In genomic region chr20:8535403-8536003, GRCh38 we compare ENCODE assay signal across 8 cellular contexts.
A peak's percentile ranks its signal among the peaks of the same experiment; 100 is the strongest.
DNase-seq lines count a peak whose midpoint lies in the region; ATAC-seq and TF ChIP-seq lines count a peak whose summit lies in the region.

No MANE protein-coding gene starts in this region.

- no peak overlapping the region for H3K27ac ChIP-seq in left ventricle myocardium inferior (replicated peaks)
- no peak overlapping the region for H3K27ac ChIP-seq in upper lobe of right lung

- DNase-seq in left ventricle myocardium inferior (no peak), left ventricle myocardium superior (no peak), NCI-H1105 (lab: John Stamatoyannopoulos, UW) (peak; percentile 6), choroid plexus epithelial cell (ENCODE audit: low read depth) (peak; percentile 34), upper lobe of right lung (no peak), medulla oblongata (ENCODE audit: extremely low spot score) (no peak), NCI-H774 (lab: John Stamatoyannopoulos, UW) (no peak)

- no peak for ATAC-seq in left ventricle myocardium superior
- ATAC-seq in upper lobe of right lung: no peak
- no peak for ATAC-seq in esophagus mucosa

- TF ChIP-seq CTCF in left ventricle myocardium inferior (IDR thresholded peaks at IDR 0.05; ENCODE audit: borderline replicate concordance): peak; percentile 51
- TF ChIP-seq CTCF in choroid plexus epithelial cell (conservative IDR thresholded peaks at IDR 0.05; ENCODE audit: low read depth, low read length): peak; percentile 77
- TF ChIP-seq CTCF in upper lobe of right lung (IDR thresholded peaks at IDR 0.05): peak; percentile 29

- no peaks in the 10 kb centered on the region for H3K27me3 ChIP-seq in left ventricle myocardium inferior (ENCODE audit: low read depth)
- no peaks in the 10 kb centered on the region for H3K27me3 ChIP-seq in upper lobe of right lung

- intact Hi-C loops in left ventricle myocardium inferior (cut with micrococcal nuclease) (no loop called here), left ventricle myocardium superior (cut with micrococcal nuclease) (no loop called here), upper lobe of right lung (cut with DNase I) (no loop called here)

- no peaks in the 10 kb centered on the region for H3K9me3 ChIP-seq in left ventricle myocardium inferior (replicated peaks)
- H3K9me3 ChIP-seq in upper lobe of right lung: no peaks in the 10 kb centered on the region

- H3K36me3 ChIP-seq in left ventricle myocardium inferior (no peaks in the 10 kb centered on the region), upper lobe of right lung (no peaks in the 10 kb centered on the region)

- peaks cover 7% of the 10 kb centered on the region for H3K4me1 ChIP-seq in left ventricle myocardium inferior
- H3K4me1 ChIP-seq in upper lobe of right lung: no peaks in the 10 kb centered on the region

- no peak overlapping the region for H3K4me3 ChIP-seq in left ventricle myocardium inferior
- H3K4me3 ChIP-seq in choroid plexus epithelial cell (ENCODE audit: low read depth, low read length): no peak overlapping the region
- no peak overlapping the region for H3K4me3 ChIP-seq in upper lobe of right lung

Comparison
In these comparisons a context has a peak if more than half of its experiments do, and no peak if none do; other contexts are left out.
1. DNase-seq: peak in NCI-H1105 (single experiment) and choroid plexus epithelial cell (single experiment); none in left ventricle myocardium inferior (single experiment), left ventricle myocardium superior (single experiment), upper lobe of right lung (single experiment), medulla oblongata (single experiment) and NCI-H774 (single experiment).
2. Peak in every context shown above with its lines, with median percentiles within 50 percentile points of each other: CTCF ChIP-seq.